Comparison of ENCODE assay signal across 8 cellular contexts in genomic region chrX:150258176-150258425, GRCh38.
"Had no signal": no experiment of that assay in that cellular context is flagged by ENCODE, and none has a peak within 500 bp of the region (broad histone marks: within the 10 kb centered on the region; RNA-seq: fewer than 3 reads in every experiment).

No MANE protein-coding gene starts in this region.

- ATAC-seq: HCT116, HepG2 had no signal

- H3K9ac ChIP-seq: GM23248 had no signal

- H3K9me3 ChIP-seq: HAP-1 had no signal

- H3K27ac ChIP-seq: GM23248, HL-60 had no signal

- H3K4me3 ChIP-seq: GM23248, HAP-1 had no signal

- H3K4me1 ChIP-seq: HAP-1 had no signal

- DNase-seq: GM23248, GOT3, H7, HFFc6 had no signal

- H3K36me3 ChIP-seq: HAP-1 had no signal

- H2AFZ ChIP-seq: GM23248 had no signal
